In the genomic region with DNA sequence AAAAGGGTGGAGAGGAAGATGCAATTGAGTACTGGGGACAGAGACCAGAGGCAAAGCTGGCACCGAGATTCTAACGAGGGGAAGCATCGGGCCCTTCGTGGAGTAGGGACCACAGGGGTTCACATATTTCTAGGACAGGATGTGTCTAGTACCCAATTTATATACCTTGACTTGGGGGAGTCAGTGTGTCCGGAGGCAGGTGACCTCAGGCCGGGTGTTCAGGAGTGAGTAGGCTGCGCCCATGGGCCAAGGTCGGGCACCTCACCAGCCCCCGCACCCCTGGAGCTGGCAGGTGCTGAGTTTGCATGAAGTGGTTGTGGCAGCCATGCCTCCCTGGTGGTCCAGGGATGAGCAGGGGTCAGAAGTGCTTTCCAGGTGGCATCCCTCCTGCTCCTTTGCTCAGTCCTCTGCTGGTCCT, we compare ENCODE assay signal across 14 cellular contexts. TPM values are rescaled to one million over a fixed set of nuclear protein-coding genes. Genes with fewer than 3 reads are reported as not detected.
DNase-seq lines count a peak whose midpoint lies in the region; TF ChIP-seq lines count a peak whose summit lies in the region.
"Had no signal": no experiment of that assay in that cellular context is flagged by ENCODE, and none has a peak within 500 bp of the region (broad histone marks: within the 10 kb centered on the region; RNA-seq: fewer than 3 reads in every experiment).

No MANE protein-coding gene starts in this region.

- no peaks in the 10 kb centered on the region for H3K9me3 Mint-ChIP-seq in activated CD4-positive, alpha-beta T cell treated with anti-CD3 and anti-CD28 coated beads, Interleukin-2, amount 10 ng/mL, durations not matched to agents 24 days and 14 days
- H3K9me3 Mint-ChIP-seq in type B pancreatic cell: no peaks in the 10 kb centered on the region
- H3K9me3 Mint-ChIP-seq: mesothelial cell of epicardium; T-helper 1 cell treated with Interleukin-12 subunit alpha and Interleukin-12 subunit beta and Interleukin-4 antibody, amounts not matched to agents 30 μg/mL and 1 μg/mL, for 36 hours had no signal

- 89% methylated on average over 9 of the region's 9 CpGs for WGBS in prostate gland

- no peak overlapping the region for H3K27ac Mint-ChIP-seq in activated CD4-positive, alpha-beta T cell treated with anti-CD3 and anti-CD28 coated beads, Interleukin-2, amount 10 ng/mL, durations not matched to agents 24 days and 14 days
- no peak overlapping the region for H3K27ac Mint-ChIP-seq in type B pancreatic cell
- H3K27ac Mint-ChIP-seq: mesothelial cell of epicardium; T-helper 1 cell treated with Interleukin-12 subunit alpha and Interleukin-12 subunit beta and Interleukin-4 antibody, amounts not matched to agents 30 μg/mL and 1 μg/mL, for 36 hours had no signal

- H3K36me3 Mint-ChIP-seq in activated CD4-positive, alpha-beta T cell treated with anti-CD3 and anti-CD28 coated beads, Interleukin-2, amount 10 ng/mL, durations not matched to agents 24 days and 14 days (ENCODE audit: low read depth): no peaks in the 10 kb centered on the region
- H3K36me3 Mint-ChIP-seq in type B pancreatic cell: no peaks in the 10 kb centered on the region
- H3K36me3 Mint-ChIP-seq: mesothelial cell of epicardium had no signal

- H3K9me3 ChIP-seq in right atrium auricular region: no peaks in the 10 kb centered on the region
- H3K9me3 ChIP-seq in prostate gland: no peaks in the 10 kb centered on the region
- no peaks in the 10 kb centered on the region for H3K9me3 ChIP-seq in HAP-1
- H3K9me3 ChIP-seq: right lobe of liver, thyroid gland had no signal

- peak overlapping the region; percentile 8 for H3K4me3 Mint-ChIP-seq in activated CD4-positive, alpha-beta T cell treated with anti-CD3 and anti-CD28 coated beads, Interleukin-2, amount 10 ng/mL, durations not matched to agents 24 days and 14 days
- H3K4me3 Mint-ChIP-seq in type B pancreatic cell: peak overlapping the region; percentile 74

- H3K27me3 Mint-ChIP-seq in activated CD4-positive, alpha-beta T cell treated with anti-CD3 and anti-CD28 coated beads, Interleukin-2, amount 10 ng/mL, durations not matched to agents 24 days and 14 days: peaks cover 28% of the 10 kb centered on the region
- H3K27me3 Mint-ChIP-seq in type B pancreatic cell: peaks cover 52% of the 10 kb centered on the region

- in situ Hi-C loops in HAP-1 (cut with MboI; ENCODE audit: low sequenced_read_pairs): no loop called here

- H3K36me3 ChIP-seq in right atrium auricular region: no peaks in the 10 kb centered on the region
- H3K36me3 ChIP-seq in prostate gland: no peaks in the 10 kb centered on the region
- no peaks in the 10 kb centered on the region for H3K36me3 ChIP-seq in HAP-1 (replicated peaks)
- H3K36me3 ChIP-seq: right lobe of liver, thyroid gland had no signal

- H3K27me3 ChIP-seq in right atrium auricular region (no peaks in the 10 kb centered on the region), prostate gland (replicated peaks; ENCODE audit: insufficient read depth) (no peaks in the 10 kb centered on the region), HAP-1 (ENCODE audit: low read depth) (peaks cover 26% of the 10 kb centered on the region)
- H3K27me3 ChIP-seq: right lobe of liver, thyroid gland had no signal

- H3K4me1 Mint-ChIP-seq in activated CD4-positive, alpha-beta T cell treated with anti-CD3 and anti-CD28 coated beads, Interleukin-2, amount 10 ng/mL, durations not matched to agents 24 days and 14 days: peaks cover 32% of the 10 kb centered on the region
- peaks cover 8% of the 10 kb centered on the region for H3K4me1 Mint-ChIP-seq in type B pancreatic cell (ENCODE audit: unreplicated experiment)
- H3K4me1 Mint-ChIP-seq: mesothelial cell of epicardium had no signal

- no peak for TF ChIP-seq POLR2A in prostate gland (IDR thresholded peaks at IDR 0.05)

- H3K4me3 ChIP-seq in right atrium auricular region (no peak overlapping the region), prostate gland (no peak overlapping the region), HAP-1 (no peak overlapping the region)

- intact Hi-C loops in activated CD4-positive, alpha-beta T cell treated with anti-CD3 and anti-CD28 coated beads, Interleukin-2, amount 10 ng/mL, durations not matched to agents 24 days and 14 days (cut with micrococcal nuclease): loop anchor here (1.0 kb wide), 2 partner anchors 141 to 431 kb away; no protein-coding TSS in a partner anchor
- intact Hi-C loops in prostate gland (cut with DNase I): loop anchor here (5.0 to 10.0 kb wide), 3 partner anchors 210 to 518 kb away; no protein-coding TSS in a partner anchor

- DNase-seq in activated CD4-positive, alpha-beta T cell treated with anti-CD3 and anti-CD28 coated beads, Interleukin-2, amount 10 ng/mL, durations not matched to agents 24 days and 14 days: no peak
- no peak for DNase-seq in activated CD4-positive, alpha-beta T cell treated with anti-CD3 and anti-CD28 coated beads, Interleukin-2, amount 50 U/mL, for 4 hours
- DNase-seq in right atrium auricular region (ENCODE audit: low spot score) (no peak), prostate gland (ENCODE audit: low spot score) (no peak), type B pancreatic cell (ENCODE audit: extremely low spot score, unreplicated experiment) (no peak), HAP-1 (ENCODE audit: low spot score in 2 of 2) (no peak), NCI-H2029 treated with DMSO at 0.1 percent for 48 hours (lab: John Stamatoyannopoulos, UW) (no peak), hypothalamus (lab: John Stamatoyannopoulos, UW) (no peak)

- peaks cover 0 to 43% of the 10 kb centered on the region in 2 donors for H3K4me1 ChIP-seq in right atrium auricular region
- peaks cover 2% of the 10 kb centered on the region for H3K4me1 ChIP-seq in prostate gland (replicated peaks)
- H3K4me1 ChIP-seq in HAP-1: peaks cover 5% of the 10 kb centered on the region
- H3K4me1 ChIP-seq: right lobe of liver had no signal

- TF ChIP-seq CTCF in right atrium auricular region (IDR thresholded peaks at IDR 0.05) (no peak), prostate gland (IDR thresholded peaks at IDR 0.05) (no peak), type B pancreatic cell (conservative IDR thresholded peaks at IDR 0.05) (no peak)

- H3K27ac ChIP-seq in right atrium auricular region (peak overlapping the region; percentile 84 to 92), prostate gland (peak overlapping the region; percentile 69 to 70)
- H3K27ac ChIP-seq: KMS-11, right lobe of liver had no signal

RNA-seq across cellular contexts. Expression of a gene that starts 8.6 kb away (rescaled TPM):
- total RNA-seq in activated CD4-positive, alpha-beta T cell treated with anti-CD3 and anti-CD28 coated beads, Interleukin-2, amount 10 ng/mL, durations not matched to agents 24 days and 14 days: not detected in 2 replicates
- total RNA-seq in right atrium auricular region (1 to 10 TPM; 3.4 to 8.8 TPM), prostate gland (10 to 100 TPM in 1 of 2 donors, 1 to 10 TPM in 1; 4.7 to 15.5 TPM), type B pancreatic cell (ENCODE audit: low replicate concordance) (0.45 and 0.46 TPM in 2 replicates)
- total RNA-seq: Daoy had no signal
